In genomic region chr11:61581030-61581928, GRCh38 we compare ENCODE assay signal across 8 cellular contexts. TPM values are rescaled to one million over a fixed set of nuclear protein-coding genes. Genes with fewer than 3 reads are reported as not detected.
DNase-seq lines count a peak whose midpoint lies in the region; ATAC-seq, FAIRE-seq and TF ChIP-seq lines count a peak whose summit lies in the region.

Gene SYT7 (minus strand): TSS chr11:61581076. CDS start chr11:61580820, 256 bp downstream.

- ATAC-seq in HG02798 (IDR thresholded peaks at IDR 0.05; ENCODE audit: poor library complexity, unreplicated experiment), result peak; percentile 84
- ATAC-seq in activated naive CD8-positive, alpha-beta T cell treated with anti-CD3 and anti-CD28 coated beads, Interleukin-2, amount 50 U/mL, for 24 hours, result peak; percentile 74
- peak; percentile 90 for ATAC-seq in Right ventricle myocardium superior (ENCODE audit: poor library complexity)
- ATAC-seq in pancreas, result peak; percentile 89 to 92 (median 92)

- no peaks in the 10 kb centered on the region for H3K36me3 Mint-ChIP-seq in activated naive CD8-positive, alpha-beta T cell treated with anti-CD3 and anti-CD28 coated beads, Interleukin-2, amount 50 U/mL, for 24 hours (ENCODE audit: low read depth)

- no peaks in the 10 kb centered on the region for H3F3A ChIP-seq in SU-DHL-6 (ENCODE audit: insufficient read depth)

- H3K9me2 ChIP-seq in SU-DHL-6 (replicated peaks; ENCODE audit: insufficient read depth, low read length), result no peaks in the 10 kb centered on the region

- H3K36me3 ChIP-seq in SU-DHL-6 (ENCODE audit: low read length) (no peaks in the 10 kb centered on the region), pancreas (no peaks in the 10 kb centered on the region), tibial artery (no peaks in the 10 kb centered on the region)

- peak within 1 kb of the TSS; percentile 62 for H3K4me3 Mint-ChIP-seq in activated naive CD8-positive, alpha-beta T cell treated with anti-CD3 and anti-CD28 coated beads, Interleukin-2, amount 50 U/mL, for 24 hours

- H3K4me3 ChIP-seq in GM12865 (ENCODE audit: low read depth, low read length), result no peak within 1 kb of the TSS; the same call in 1 of the 2 replicates
- peak within 1 kb of the TSS; percentile 38 for H3K4me3 ChIP-seq in SU-DHL-6 (ENCODE audit: insufficient read depth, low read length, poor library complexity, severe bottlenecking)
- peak within 1 kb of the TSS; percentile 15 to 57 (median 47) for H3K4me3 ChIP-seq in pancreas
- H3K4me3 ChIP-seq in tibial artery, result peak within 1 kb of the TSS; percentile 50 to 57

- peak within 1 kb of the TSS; percentile 30; the same call in 1 of the 2 replicates for H3K9ac ChIP-seq in SU-DHL-6 (ENCODE audit: low read length)

- H3K27me3 Mint-ChIP-seq in activated naive CD8-positive, alpha-beta T cell treated with anti-CD3 and anti-CD28 coated beads, Interleukin-2, amount 50 U/mL, for 24 hours, result peaks cover 38% of the 10 kb centered on the region

- intact Hi-C loops in Right ventricle myocardium superior (cut with DNase I) (loop anchor here (5.0 kb wide), 1 partner anchor 46 kb away; no protein-coding TSS in a partner anchor), pancreas (cut with DNase I) (no loop called here), tibial artery (cut with DNase I; ENCODE audit: low total_unique reads) (no loop called here)

- WGBS in pancreas, 2 donors, result 1 to 3% methylated on average over 42 to 96 of the region's 96 CpGs

- no peak within 1 kb of the TSS for H2AFZ ChIP-seq in SU-DHL-6 (ENCODE audit: low read depth, low read length, severe bottlenecking)

- H3K9me3 ChIP-seq in SU-DHL-6 (ENCODE audit: insufficient read depth, low read length) (no peaks in the 10 kb centered on the region), pancreas (no peaks in the 10 kb centered on the region), tibial artery (no peaks in the 10 kb centered on the region)

- no peak within 1 kb of the TSS for H3K27ac ChIP-seq in SU-DHL-6 (ENCODE audit: low read depth, low read length)
- H3K27ac ChIP-seq in pancreas, result peak within 1 kb of the TSS in 2 of 4 donors; percentile 58 to 71
- H3K27ac ChIP-seq in tibial artery, result peak within 1 kb of the TSS; percentile 55 to 64

- peak within 1 kb of the TSS; percentile 41 for H3K4me2 ChIP-seq in SU-DHL-6 (ENCODE audit: low read depth, low read length, poor library complexity, severe bottlenecking)

- peaks cover 10% of the 10 kb centered on the region for H3K4me1 Mint-ChIP-seq in activated naive CD8-positive, alpha-beta T cell treated with anti-CD3 and anti-CD28 coated beads, Interleukin-2, amount 50 U/mL, for 24 hours

- DNase-seq in GM12865 (ENCODE audit: low read depth) (peak; percentile 98), NCI-H1417 (lab: John Stamatoyannopoulos, UW) (peak; percentile 97 to 98 (median 97)), Right ventricle myocardium superior (peak; percentile 96), pancreas (peak; percentile 95 to 99 (median 98)), tibial artery (peak; percentile 94 to 97)
- peak; percentile 99 for DNase-seq in activated naive CD8-positive, alpha-beta T cell treated with anti-CD3 and anti-CD28 coated beads, Interleukin-2, amount 50 U/mL, for 24 hours

- no peaks in the 10 kb centered on the region for H3K79me2 ChIP-seq in SU-DHL-6 (ENCODE audit: insufficient read depth, low read length)

- H4K20me1 ChIP-seq in SU-DHL-6 (ENCODE audit: low read depth, low read length), result no peaks in the 10 kb centered on the region

- no peaks in the 10 kb centered on the region for H3K9me3 Mint-ChIP-seq in activated naive CD8-positive, alpha-beta T cell treated with anti-CD3 and anti-CD28 coated beads, Interleukin-2, amount 50 U/mL, for 24 hours

- peak within 1 kb of the TSS; percentile 55 for H3K27ac Mint-ChIP-seq in activated naive CD8-positive, alpha-beta T cell treated with anti-CD3 and anti-CD28 coated beads, Interleukin-2, amount 50 U/mL, for 24 hours

- H3K27me3 ChIP-seq in SU-DHL-6 (ENCODE audit: low read length), result no peaks in the 10 kb centered on the region; the same call in 1 of the 2 replicates
- H3K27me3 ChIP-seq in pancreas, result no peaks in the 10 kb centered on the region
- peaks cover 0 to 53% of the 10 kb centered on the region in 2 donors for H3K27me3 ChIP-seq in tibial artery

- no peak for FAIRE-seq in pancreas (lab: Jason Lieb, UNC)

- H3K4me1 ChIP-seq in pancreas (peaks cover 0 to 6% (median 0%) of the 10 kb centered on the region in 3 donors), tibial artery (peaks cover 0 to 19% (median 8%) of the 10 kb centered on the region in 4 donors)

- TF ChIP-seq CTCF in GM12865 (IDR thresholded peaks at IDR 0.05; ENCODE audit: insufficient read depth, low read depth, low read length, missing control alignments) (peak; percentile 23), SU-DHL-6 (IDR thresholded peaks at IDR 0.05; ENCODE audit: insufficient read depth, low read length, poor library complexity, severe bottlenecking) (no peak), pancreas (IDR thresholded peaks at IDR 0.05) (no peak), tibial artery (IDR thresholded peaks at IDR 0.05) (peak in 1 of 2 experiments; percentile 60)

RNA-seq across cellular contexts. Expression of gene SYT7, which starts in this region (rescaled TPM):
- total RNA-seq in Right ventricle myocardium superior (23.7 TPM), pancreas (10 to 100 TPM in 3 of 6 donors, 1 to 10 TPM in 3; 4.3 to 17.9 (median 8.7) TPM)
- polyA plus RNA-seq in pancreas, result 10 to 100 TPM; 21.0 to 59.4 TPM
